Comparison of ENCODE assay signal across 12 cellular contexts in the genomic region with DNA sequence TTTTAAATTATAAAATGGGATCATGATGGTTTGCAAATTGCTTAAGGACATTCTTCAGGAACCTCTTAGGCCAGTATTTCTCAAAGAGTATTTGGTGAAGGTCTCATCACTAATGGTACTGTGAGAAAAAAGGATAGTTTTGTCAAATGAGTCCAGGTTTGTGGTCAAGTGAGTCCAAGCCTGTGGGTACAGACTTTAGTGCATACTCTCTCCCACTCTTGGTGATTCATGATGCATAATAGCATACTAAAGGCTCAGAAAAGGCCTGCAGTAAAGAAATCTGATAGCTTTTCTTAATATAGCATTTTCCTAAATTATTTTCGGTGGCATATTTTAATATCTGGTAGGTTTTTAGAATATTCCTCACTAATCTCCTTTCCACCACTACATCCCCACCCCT. TPM values are rescaled to one million over a fixed set of nuclear protein-coding genes. Genes with fewer than 3 reads are reported as not detected.
DNase-seq lines count a peak whose midpoint lies in the region; ATAC-seq and TF ChIP-seq lines count a peak whose summit lies in the region.
"Had no signal": no experiment of that assay in that cellular context is flagged by ENCODE, and none has a peak within 500 bp of the region (broad histone marks: within the 10 kb centered on the region; RNA-seq: fewer than 3 reads in every experiment).

No MANE protein-coding gene starts in this region.

- peaks cover 75% of the 10 kb centered on the region for H3K4me1 Mint-ChIP-seq in mesothelial cell of epicardium
- H3K4me1 Mint-ChIP-seq: B cell, memory B cell had no signal

- no peak overlapping the region for H3K56ac ChIP-seq in mesendoderm (ENCODE audit: low read length)

- H3K79me2 ChIP-seq in mesendoderm (ENCODE audit: control insufficient read depth, insufficient read depth, low read length), result no peaks in the 10 kb centered on the region

- H3K27me3 Mint-ChIP-seq in mesothelial cell of epicardium (ENCODE audit: low read depth), result no peaks in the 10 kb centered on the region

- no peak overlapping the region for H3K9ac ChIP-seq in mesendoderm (ENCODE audit: low read length)

- H3K27me3 ChIP-seq in breast epithelium (no peaks in the 10 kb centered on the region), left lung (peaks cover 0 to 13% of the 10 kb centered on the region in 2 donors), mesendoderm (ENCODE audit: insufficient read depth, low read length, poor library complexity) (no peaks in the 10 kb centered on the region)
- H3K27me3 ChIP-seq: tibial nerve had no signal

- no peak overlapping the region for H4K8ac ChIP-seq in mesendoderm (ENCODE audit: low read depth, low read length)

- no peak overlapping the region for H3K4me3 ChIP-seq in breast epithelium
- no peak overlapping the region for H3K4me3 ChIP-seq in left lung
- H3K4me3 ChIP-seq in mesendoderm (ENCODE audit: low read length), result no peak overlapping the region
- H3K4me3 ChIP-seq: tibial nerve had no signal

- H3K79me1 ChIP-seq in mesendoderm (ENCODE audit: low read length), result no peaks in the 10 kb centered on the region

- no CpG with 5 or more reads among the region's 1 CpG for WGBS in mesendoderm (ENCODE audit: extremely low coverage, insufficient coverage, low lambda C conversion rate)

- H4K5ac ChIP-seq in mesendoderm (ENCODE audit: low read length), result no peak overlapping the region

- no peak overlapping the region for H3K4ac ChIP-seq in mesendoderm (ENCODE audit: low read depth, low read length)

- H2BK5ac ChIP-seq in mesendoderm (ENCODE audit: low read length), result no peak overlapping the region

- peaks cover 9% of the 10 kb centered on the region for H3K36me3 Mint-ChIP-seq in mesothelial cell of epicardium
- H3K36me3 Mint-ChIP-seq: memory B cell had no signal

- H3K23ac ChIP-seq in mesendoderm (ENCODE audit: low read length), result no peak overlapping the region

- intact Hi-C loops in breast epithelium (cut with DNase I; ENCODE audit: low total_unique reads), result no loop called here
- intact Hi-C loops in left lung (cut with DNase I), result no loop called here

- no peak overlapping the region for H2BK15ac ChIP-seq in mesendoderm (replicated peaks; ENCODE audit: low read depth)

- peak overlapping the region; percentile 44 to 79 for H3K27ac ChIP-seq in breast epithelium
- H3K27ac ChIP-seq in left lung, result no peak overlapping the region
- H3K27ac ChIP-seq in mesendoderm (ENCODE audit: low read depth, low read length), result no peak overlapping the region
- H3K27ac ChIP-seq in caudate nucleus (ENCODE audit: low read depth, low read length), result no peak overlapping the region
- H3K27ac ChIP-seq: tibial nerve had no signal

- H3K9me3 Mint-ChIP-seq in mesothelial cell of epicardium, result no peaks in the 10 kb centered on the region
- H3K9me3 Mint-ChIP-seq: memory B cell had no signal

- H3K9me3 ChIP-seq in breast epithelium, result no peaks in the 10 kb centered on the region
- no peaks in the 10 kb centered on the region for H3K9me3 ChIP-seq in left lung
- H3K9me3 ChIP-seq: tibial nerve had no signal

- peaks cover 5 to 26% of the 10 kb centered on the region in 2 donors for H3K4me1 ChIP-seq in breast epithelium
- H3K4me1 ChIP-seq in left lung, result no peaks in the 10 kb centered on the region
- peaks cover 2% of the 10 kb centered on the region for H3K4me1 ChIP-seq in mesendoderm (ENCODE audit: control insufficient read depth, low read depth, low read length)

- no peaks in the 10 kb centered on the region for H3K36me3 ChIP-seq in breast epithelium
- H3K36me3 ChIP-seq in left lung, result no peaks in the 10 kb centered on the region
- no peaks in the 10 kb centered on the region for H3K36me3 ChIP-seq in mesendoderm (ENCODE audit: control insufficient read depth, insufficient read depth, low read length)
- H3K36me3 ChIP-seq: tibial nerve had no signal

- TF ChIP-seq CTCF in breast epithelium (IDR thresholded peaks at IDR 0.05) (no peak), left lung (IDR thresholded peaks at IDR 0.05) (no peak), mesothelial cell of epicardium (IDR thresholded peaks at IDR 0.05; ENCODE audit: unreplicated experiment) (no peak)

- TF ChIP-seq POLR2A in breast epithelium (IDR thresholded peaks at IDR 0.05), result no peak

- no peak overlapping the region for H2BK120ac ChIP-seq in mesendoderm (ENCODE audit: low read depth, low read length)

- no peak overlapping the region for H3K27ac Mint-ChIP-seq in mesothelial cell of epicardium
- H3K27ac Mint-ChIP-seq: B cell, memory B cell had no signal

- H3K18ac ChIP-seq in mesendoderm (ENCODE audit: low read length), result no peak overlapping the region

- ATAC-seq in left lung, result peak; percentile 8

- H3K4me3 Mint-ChIP-seq in mesothelial cell of epicardium, result no peak overlapping the region
- H3K4me3 Mint-ChIP-seq: B cell, memory B cell had no signal

- H3K4me2 ChIP-seq in mesendoderm (ENCODE audit: low read length), result no peak overlapping the region

- peak; percentile 76 for DNase-seq in A172 (ENCODE audit: low spot score)
- DNase-seq in HT1080 (ENCODE audit: low read depth), result peak; percentile 95
- no peak for DNase-seq in breast epithelium (ENCODE audit: low spot score in 2 of 2)
- no peak for DNase-seq in left lung
- no peak for DNase-seq in mesendoderm
- no peak for DNase-seq in caudate nucleus (lab: John Stamatoyannopoulos, UW)
- no peak for DNase-seq in NCI-H2107 treated with DMSO at 0.1 percent for 48 hours (lab: John Stamatoyannopoulos, UW; ENCODE audit: unreplicated experiment)
- no peak for DNase-seq in mesothelial cell of epicardium (ENCODE audit: low spot score in 2 of 2, unreplicated experiment in 2 of 2)
- DNase-seq: activated effector memory CD4-positive, alpha-beta T cell treated with anti-CD3 and anti-CD28 coated beads, Interleukin-2, amount 50 U/mL, for 16 hours had no signal

- H2AK5ac ChIP-seq in mesendoderm (ENCODE audit: low read length), result no peak overlapping the region

RNA-seq across cellular contexts. Expression of a gene that starts 20.0 kb away (rescaled TPM):
- 3.1 and 4.5 TPM in 2 replicates for total RNA-seq in A172 (2014; rRNA removed; shearing (Covaris generic))
- 10.4 and 15.3 TPM in 2 replicates for total RNA-seq in HT1080 (2014; rRNA removed; shearing (Covaris generic))
- 10.0 and 11.5 TPM in 2 replicates for polyA plus RNA-seq in HT1080 (2015; cell fraction: cytosol; rRNA removed)
- 11.8 and 13.6 TPM in 2 replicates for polyA plus RNA-seq in HT1080 (2015; cell fraction: nucleus; rRNA removed)
- 10 to 100 TPM; 48.8 to 56.6 (median 55.1) TPM for total RNA-seq in breast epithelium
- total RNA-seq in left lung, result 10 to 100 TPM in 1 of 2 donors, 1 to 10 TPM in 1; 6.0 to 19.6 TPM
- polyA plus RNA-seq in mesendoderm (2013, experiment 1 of 2), result 1.5 TPM
- 1.2 TPM for polyA plus RNA-seq in mesendoderm (2013, experiment 2 of 2)
- total RNA-seq in mesothelial cell of epicardium, result 76.1 to 85.3 TPM (median 79.3 TPM) in 3 replicates

Comparison
In these comparisons a context has a peak if more than half of its experiments do, and no peak if none do; other contexts are left out.
1. DNase-seq: peak in A172 (single experiment) and HT1080 (single experiment); none in breast epithelium (0 of 2), left lung (0 of 2), mesendoderm (single experiment), caudate nucleus (0 of 61), NCI-H2107 treated with DMSO at 0.1 percent for 48 hours (single experiment) and mesothelial cell of epicardium (0 of 2).
2. H3K27ac ChIP-seq: peak in breast epithelium (2 of 2); none in left lung (0 of 2), mesendoderm (single experiment) and caudate nucleus (single experiment).